31 cellular contexts compared by ENCODE assay signal in genomic region chr15:78146437-78147154, GRCh38. TPM values are rescaled to one million over a fixed set of nuclear protein-coding genes. Genes with fewer than 3 reads are reported as not detected.
DNase-seq lines count a peak whose midpoint lies in the region; ATAC-seq, FAIRE-seq and TF ChIP-seq lines count a peak whose summit lies in the region.
"Had no signal": no experiment of that assay in that cellular context is flagged by ENCODE, and none has a peak within 500 bp of the region (broad histone marks: within the 10 kb centered on the region; RNA-seq: fewer than 3 reads in every experiment).

No MANE protein-coding gene starts in this region.

- H3K9ac ChIP-seq in H9 (ENCODE audit: extremely low read depth, insufficient read length, low read length), result no peak overlapping the region

- H3K27ac Mint-ChIP-seq in MCF 10A (ENCODE audit: low read depth, unreplicated experiment), result peak overlapping the region; percentile 84
- H3K27ac Mint-ChIP-seq in activated T-helper 17 cell treated with anti-CD3 and anti-CD28 coated beads, Interleukin-2, amount 50 U/mL, for 72 hours, result no peak overlapping the region
- no peak overlapping the region; a peak in 1 of 7 replicates for H3K27ac Mint-ChIP-seq in H9
- H3K27ac Mint-ChIP-seq: activated CD4-positive, alpha-beta T cell treated with anti-CD3 and anti-CD28 coated beads, Interleukin-2, amount 10 ng/mL, durations not matched to agents 24 days and 14 days had no signal

- H3K79me1 ChIP-seq in H9 (ENCODE audit: insufficient read depth, low read depth, low read length, poor library complexity, severe bottlenecking), result no peaks in the 10 kb centered on the region

- TF ChIP-seq CTCF in MCF 10A (IDR thresholded peaks at IDR 0.05; ENCODE audit: unreplicated experiment) (no peak), breast epithelium (IDR thresholded peaks at IDR 0.05) (no peak), foreskin keratinocyte (conservative IDR thresholded peaks at IDR 0.05) (no peak), H9 (conservative IDR thresholded peaks at IDR 0.05) (no peak)

- no peak overlapping the region for H3K18ac ChIP-seq in H9 (ENCODE audit: insufficient read length, low read depth, low read length)

- no peak overlapping the region for H2BK15ac ChIP-seq in H9 (ENCODE audit: low read depth, low read length)

- H3K56ac ChIP-seq in H9 (ENCODE audit: insufficient read length, low read depth, low read length), result no peak overlapping the region

- no peaks in the 10 kb centered on the region for H4K20me1 ChIP-seq in H9 (ENCODE audit: control insufficient read depth, insufficient read depth, insufficient read length)

- no peak overlapping the region for H2BK120ac ChIP-seq in H9 (ENCODE audit: low read depth, low read length, poor library complexity, severe bottlenecking)

- H3K4me1 ChIP-seq in breast epithelium, result peaks cover 0 to 9% of the 10 kb centered on the region in 2 donors
- peaks cover 22% of the 10 kb centered on the region for H3K4me1 ChIP-seq in foreskin keratinocyte
- peaks cover 0 to 6% of the 10 kb centered on the region in 2 donors for H3K4me1 ChIP-seq in small intestine (ENCODE audit: control insufficient read depth in 2 of 2, insufficient read depth in 1 of 2, low read depth in 1 of 2, low read length in 1 of 2)
- H3K4me1 ChIP-seq in H9 (ENCODE audit: insufficient read depth, low read length), result no peaks in the 10 kb centered on the region

- ATAC-seq in activated T-helper 17 cell treated with anti-CD3 and anti-CD28 coated beads, Interleukin-2, amount 50 U/mL, for 72 hours (replicated peaks), result no peak
- no peak for ATAC-seq in foreskin keratinocyte

- no peaks in the 10 kb centered on the region for H3K9me3 Mint-ChIP-seq in MCF 10A (ENCODE audit: unreplicated experiment)
- no peaks in the 10 kb centered on the region for H3K9me3 Mint-ChIP-seq in activated T-helper 17 cell treated with anti-CD3 and anti-CD28 coated beads, Interleukin-2, amount 50 U/mL, for 72 hours
- no peaks in the 10 kb centered on the region; a peak in 1 of 5 replicates for H3K9me3 Mint-ChIP-seq in H9
- H3K9me3 Mint-ChIP-seq: activated CD4-positive, alpha-beta T cell treated with anti-CD3 and anti-CD28 coated beads, Interleukin-2, amount 10 ng/mL, durations not matched to agents 24 days and 14 days had no signal

- no peak overlapping the region for H3K4me3 ChIP-seq in breast epithelium
- H3K4me3 ChIP-seq in small intestine (ENCODE audit: low read depth in 1 of 2, low read length in 2 of 2), result no peak overlapping the region
- H3K4me3 ChIP-seq: dorsolateral prefrontal cortex, lung, right atrium auricular region, vagina had no signal

- TF ChIP-seq POLR2A in breast epithelium (IDR thresholded peaks at IDR 0.05), result no peak

- H3K9me3 ChIP-seq in breast epithelium (no peaks in the 10 kb centered on the region), small intestine (ENCODE audit: control insufficient read depth, low read depth) (no peaks in the 10 kb centered on the region), H9 (ENCODE audit: control insufficient read depth, low read depth, low read length) (no peaks in the 10 kb centered on the region)
- H3K9me3 ChIP-seq: Caco-2, right atrium auricular region, vagina had no signal

- H3K27ac ChIP-seq in breast epithelium (no peak overlapping the region), foreskin keratinocyte (peak overlapping the region; percentile 40), small intestine (ENCODE audit: low read depth in 1 of 2, low read length in 1 of 2) (no peak overlapping the region), H9 (ENCODE audit: insufficient read length, low read depth, low read length) (no peak overlapping the region)
- H3K27ac ChIP-seq: dorsolateral prefrontal cortex, vagina had no signal

- BruUV-seq in MCF 10A (replicated peaks; lab: Mats Ljungman, UMichigan), result no TSS peak

- CTCF ChIA-PET in MCF 10A (lab: Yijun Ruan, JAX), result interaction anchor here (0.7 to 1.9 kb wide), 3 partner anchors 20 to 94 kb away, joined by 4 to 6 read pairs (median 4); no protein-coding TSS in a partner anchor

- H3K27me3 Mint-ChIP-seq in MCF 10A (ENCODE audit: insufficient read depth, unreplicated experiment) (no peaks in the 10 kb centered on the region), H9 (ENCODE audit: low read depth) (peaks cover 2% of the 10 kb centered on the region; the same call in 1 of the 2 replicates)
- no peaks in the 10 kb centered on the region for H3K27me3 Mint-ChIP-seq in activated T-helper 17 cell treated with anti-CD3 and anti-CD28 coated beads, Interleukin-2, amount 50 U/mL, for 72 hours
- H3K27me3 Mint-ChIP-seq: activated CD4-positive, alpha-beta T cell treated with anti-CD3 and anti-CD28 coated beads, Interleukin-2, amount 10 ng/mL, durations not matched to agents 24 days and 14 days had no signal

- POLR2A ChIA-PET in MCF 10A (lab: Yijun Ruan, JAX), result interaction anchor here (0.8 to 3.4 kb wide), 3 partner anchors 10 to 291 kb away, joined by 3 to 28 read pairs (median 4); partner anchors contain the start of gene IREB2

- DNase-seq in MCF 10A (ENCODE audit: unreplicated experiment) (no peak), breast epithelium (ENCODE audit: low spot score in 2 of 2) (no peak), foreskin keratinocyte (peak in 1 of 2 donors; percentile 41), small intestine (peak; percentile 41), H9 (no peak), T-helper 9 cell (no peak), hypothalamus (lab: John Stamatoyannopoulos, UW) (no peak)
- DNase-seq: activated CD4-positive, alpha-beta T cell treated with anti-CD3 and anti-CD28 coated beads, Interleukin-2, amount 10 ng/mL, durations not matched to agents 24 days and 14 days; activated CD8-positive, alpha-beta memory T cell treated with anti-CD3 and anti-CD28 coated beads, Interleukin-2, amount 50 U/mL, for 4 hours; activated gamma-delta T cell; amniotic stem cell; Caco-2; caudate nucleus; dorsolateral prefrontal cortex; HCEC 1CT; NCI-H1436 treated with DMSO at 0.1 percent for 48 hours; NCI-H748 treated with DMSO at 0.1 percent for 48 hours; SHP77; stimulated activated CD4-positive, alpha-beta T cell treated with anti-CD3 and anti-CD28 coated beads, Interleukin-15, amount 100 ng/mL, for 24 hours; T-helper 1 cell had no signal

- H4K8ac ChIP-seq in H9 (replicated peaks; ENCODE audit: insufficient read length, low read depth, low read length), result no peak overlapping the region

- no peaks in the 10 kb centered on the region for H3K79me2 ChIP-seq in H9 (ENCODE audit: insufficient read depth, low read length)

- H2AK5ac ChIP-seq in H9 (ENCODE audit: insufficient read length, low read length), result no peak overlapping the region

- H3T11ph ChIP-seq in H9 (ENCODE audit: low read length), result no peak overlapping the region

- H3K23me2 ChIP-seq in H9 (ENCODE audit: insufficient read length, low read depth, low read length, poor library complexity, severe bottlenecking), result peaks cover 3% of the 10 kb centered on the region

- no peak for FAIRE-seq in small intestine (lab: Jason Lieb, UNC)
- FAIRE-seq: A204.1, HTR-8/SVneo had no signal

- H3K4me1 Mint-ChIP-seq in MCF 10A (ENCODE audit: insufficient read depth, unreplicated experiment), result peaks cover 28% of the 10 kb centered on the region
- H3K4me1 Mint-ChIP-seq in activated T-helper 17 cell treated with anti-CD3 and anti-CD28 coated beads, Interleukin-2, amount 50 U/mL, for 72 hours, result peaks cover 17% of the 10 kb centered on the region
- peaks cover 11 to 22% of the 10 kb centered on the region in 2 experiments for H3K4me1 Mint-ChIP-seq in H9

- no peak overlapping the region for H3K14ac ChIP-seq in H9 (ENCODE audit: insufficient read depth, low read length)

- H3K4me3 Mint-ChIP-seq in MCF 10A (ENCODE audit: unreplicated experiment), result no peak overlapping the region
- peak overlapping the region; percentile 93 for H3K4me3 Mint-ChIP-seq in activated T-helper 17 cell treated with anti-CD3 and anti-CD28 coated beads, Interleukin-2, amount 50 U/mL, for 72 hours
- no peak overlapping the region for H3K4me3 Mint-ChIP-seq in H9

- no peak overlapping the region for H2AFZ ChIP-seq in H9 (ENCODE audit: low read length)

- no peak overlapping the region for H3K4ac ChIP-seq in H9 (ENCODE audit: low read depth, low read length)

- no peak overlapping the region for H3K4me2 ChIP-seq in H9 (ENCODE audit: insufficient read depth, insufficient read length, low read length)

- no peak overlapping the region for H4K91ac ChIP-seq in H9 (ENCODE audit: insufficient read length, low read depth, low read length)

- H3K36me3 ChIP-seq in breast epithelium (no peaks in the 10 kb centered on the region), small intestine (ENCODE audit: control insufficient read depth in 2 of 2, insufficient read depth in 2 of 2, low read length in 2 of 2) (no peaks in the 10 kb centered on the region)
- H3K36me3 ChIP-seq: right atrium auricular region, vagina had no signal

- H3K23ac ChIP-seq in H9 (ENCODE audit: insufficient read length, low read depth, low read length), result no peak overlapping the region

- H2BK20ac ChIP-seq in H9 (ENCODE audit: low read depth, low read length, poor library complexity, severe bottlenecking), result no peak overlapping the region

- no peaks in the 10 kb centered on the region for H3K27me3 ChIP-seq in breast epithelium
- no peaks in the 10 kb centered on the region for H3K27me3 ChIP-seq in foreskin keratinocyte
- no peaks in the 10 kb centered on the region for H3K27me3 ChIP-seq in small intestine (ENCODE audit: control insufficient read depth in 2 of 2, insufficient read depth in 2 of 2, low read length in 2 of 2)
- H3K27me3 ChIP-seq in H9 (ENCODE audit: insufficient read depth, low read length), result no peaks in the 10 kb centered on the region; the same call in 1 of the 2 replicates
- H3K27me3 ChIP-seq: dorsolateral prefrontal cortex, right atrium auricular region, vagina had no signal

- H3K36me3 Mint-ChIP-seq in MCF 10A (ENCODE audit: insufficient read depth, unreplicated experiment) (peaks cover 14% of the 10 kb centered on the region), H9 (ENCODE audit: insufficient read depth in 1 of 3, low read depth in 3 of 3) (peaks cover 0 to 5% (median 1%) of the 10 kb centered on the region in 3 experiments; a peak in 2 of 7 replicates)
- H3K36me3 Mint-ChIP-seq in activated T-helper 17 cell treated with anti-CD3 and anti-CD28 coated beads, Interleukin-2, amount 50 U/mL, for 72 hours (ENCODE audit: low read depth), result peaks cover 6% of the 10 kb centered on the region

- H2BK12ac ChIP-seq in H9 (ENCODE audit: insufficient read length, low read depth, low read length), result no peak overlapping the region

- intact Hi-C loops in MCF 10A (cut with micrococcal nuclease) (no loop called here), breast epithelium (cut with DNase I; ENCODE audit: low total_unique reads) (no loop called here)

- no peak overlapping the region for H2BK5ac ChIP-seq in H9 (ENCODE audit: insufficient read length, low read length)

- WGBS in small intestine, 3 donors, result 76 to 89% (median 87%) methylated on average over 4 of the region's 4 CpGs
- WGBS in H9 (ENCODE audit: extremely low coverage, insufficient read length, low lambda C conversion rate), result no CpG with 5 or more reads among the region's 4 CpGs

- H4K5ac ChIP-seq in H9 (ENCODE audit: insufficient read length, low read depth, low read length), result no peak overlapping the region

RNA-seq across cellular contexts. Expression of gene IDH3A, which starts 2.6 kb away (rescaled TPM):
- total RNA-seq in MCF 10A (2022) (100.0 and 106 TPM in 2 replicates), breast epithelium (10 to 100 TPM; 44.2 to 63.2 (median 52.0) TPM), foreskin keratinocyte (73.3 and 80.4 TPM in 2 replicates), H9 (2021) (38.9 and 40.2 TPM in 2 replicates)
- 100 to 1,000 TPM in 1 of 2 donors, 10 to 100 TPM in 1; 61.9 to 176 TPM for total RNA-seq in activated T-helper 17 cell treated with anti-CD3 and anti-CD28 coated beads, Interleukin-2, amount 50 U/mL, for 72 hours
- polyA plus RNA-seq in foreskin keratinocyte (34.6 and 48.0 TPM in 2 replicates), small intestine (10 to 100 TPM; 90.6 to 97.5 (median 95.0) TPM)

RNA-seq across cellular contexts. Expression of gene CIB2, which starts 15.4 kb away (rescaled TPM):
- total RNA-seq in MCF 10A (2022), result 0.30 and 0.34 TPM in 2 replicates
- total RNA-seq in breast epithelium, result 1 to 10 TPM; 2.9 to 5.8 (median 4.9) TPM
- 1 to 10 TPM in 1 of 2 donors, under 1 TPM in 1; 0.65 to 1.7 TPM for total RNA-seq in activated T-helper 17 cell treated with anti-CD3 and anti-CD28 coated beads, Interleukin-2, amount 50 U/mL, for 72 hours
- total RNA-seq in foreskin keratinocyte, result 13.6 and 17.4 TPM in 2 replicates
- polyA plus RNA-seq in foreskin keratinocyte, result 18.8 and 25.2 TPM in 2 replicates
- 10 to 100 TPM; 12.7 to 56.2 (median 48.8) TPM for polyA plus RNA-seq in small intestine
- total RNA-seq in H9 (2021), result 37.1 and 43.2 TPM in 2 replicates

RNA-seq across cellular contexts. Expression of gene SH2D7, which starts 54.2 kb away (rescaled TPM):
- total RNA-seq in MCF 10A (2022) (not detected in 2 replicates), breast epithelium (not detected), foreskin keratinocyte (not detected in 2 replicates), H9 (2021) (not detected in 2 replicates)
- total RNA-seq in activated T-helper 17 cell treated with anti-CD3 and anti-CD28 coated beads, Interleukin-2, amount 50 U/mL, for 72 hours, result not detected
- polyA plus RNA-seq in foreskin keratinocyte (not detected in 2 replicates), small intestine (1 to 10 TPM; 1.7 to 3.8 (median 2.9) TPM)
- total RNA-seq: activated CD4-positive, alpha-beta T cell treated with anti-CD3 and anti-CD28 coated beads, Interleukin-2, amount 10 ng/mL, durations not matched to agents 24 days and 14 days; Caco-2; Daoy; dorsolateral prefrontal cortex; epithelial cell of proximal tubule; OCI-LY7; osteoblast; right atrium auricular region; vagina had no signal
- polyA plus RNA-seq: BJ had no signal
